ENCODE assay signal across 2 cellular contexts in the genomic region with DNA sequence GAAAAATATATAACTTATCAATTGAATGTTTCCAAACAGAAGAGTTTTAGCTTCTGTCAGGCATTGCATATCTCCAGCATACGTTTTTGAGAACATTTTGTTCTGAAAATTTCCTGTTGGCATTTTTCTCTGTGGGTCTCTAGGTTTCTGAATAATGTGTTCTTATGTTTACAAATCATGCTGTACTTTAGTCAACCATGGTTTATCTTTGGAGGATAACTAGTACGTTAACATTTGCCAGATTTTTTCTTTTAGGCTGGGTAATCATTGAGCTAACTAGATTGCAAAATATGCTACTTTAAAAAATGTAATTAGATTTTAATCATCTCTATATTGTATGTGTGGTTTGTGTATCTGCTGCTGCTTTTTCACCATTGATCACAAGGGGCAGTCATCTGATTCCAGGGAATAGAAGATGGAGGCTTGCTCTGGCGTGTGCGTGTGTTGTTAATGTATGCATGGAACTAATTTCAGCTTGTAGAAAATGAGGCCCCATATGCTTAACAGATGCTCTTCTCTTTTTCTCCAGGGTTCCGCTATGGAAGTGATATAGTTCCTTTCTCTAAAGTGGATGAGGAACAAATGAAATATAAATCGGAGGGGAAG.
TF ChIP-seq lines count a peak whose summit lies in the region.

No MANE protein-coding gene starts in this region.

TF ChIP-seq in SK-N-SH, 30 proteins besides CTCF, POLR2A, EP300 and RAD21:
- TF ChIP-seq MAX (IDR thresholded peaks at IDR 0.05; ENCODE audit: low read depth) (no peak), FOXJ3 (CRISPR knock-in tag; IDR thresholded peaks at IDR 0.05) (no peak), USF1 (IDR thresholded peaks at IDR 0.05; ENCODE audit: borderline replicate concordance, low read depth) (no peak), RFX5 (IDR thresholded peaks at IDR 0.05; ENCODE audit: low read length) (no peak), IRF3 (IDR thresholded peaks at IDR 0.05; ENCODE audit: low read depth, low read length) (no peak), TCF12 (IDR thresholded peaks at IDR 0.05) (no peak), GABPA (IDR thresholded peaks at IDR 0.05; ENCODE audit: low read depth) (no peak), CHD2 (IDR thresholded peaks at IDR 0.05; ENCODE audit: low read length, partially characterized antibody) (no peak), EZH2phosphoT487 (IDR thresholded peaks at IDR 0.05; ENCODE audit: borderline replicate concordance, low read depth) (no peak), FOSL2 (IDR thresholded peaks at IDR 0.05; ENCODE audit: borderline replicate concordance, low read depth) (no peak), GATA2 (CRISPR knock-in tag; IDR thresholded peaks at IDR 0.05) (no peak), MXI1 (IDR thresholded peaks at IDR 0.05; ENCODE audit: low read depth, low read length) (no peak)
- TF ChIP-seq, protein P1, sequence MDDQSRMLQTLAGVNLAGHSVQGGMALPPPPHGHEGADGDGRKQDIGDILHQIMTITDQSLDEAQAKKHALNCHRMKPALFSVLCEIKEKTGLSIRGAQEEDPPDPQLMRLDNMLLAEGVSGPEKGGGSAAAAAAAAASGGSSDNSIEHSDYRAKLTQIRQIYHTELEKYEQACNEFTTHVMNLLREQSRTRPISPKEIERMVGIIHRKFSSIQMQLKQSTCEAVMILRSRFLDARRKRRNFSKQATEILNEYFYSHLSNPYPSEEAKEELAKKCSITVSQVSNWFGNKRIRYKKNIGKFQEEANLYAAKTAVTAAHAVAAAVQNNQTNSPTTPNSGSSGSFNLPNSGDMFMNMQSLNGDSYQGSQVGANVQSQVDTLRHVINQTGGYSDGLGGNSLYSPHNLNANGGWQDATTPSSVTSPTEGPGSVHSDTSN (IDR thresholded peaks at IDR 0.05): no peak

TF ChIP-seq in SK-N-SH treated with all-trans-retinoic acid at 6 μM for 48 hours, 23 proteins besides CTCF, POLR2A, EP300 and RAD21:
- TF ChIP-seq ARNTL (CRISPR knock-in tag; IDR thresholded peaks at IDR 0.05; ENCODE audit: borderline replicate concordance, low read depth) (no peak), ZFP3 (CRISPR knock-in tag; IDR thresholded peaks at IDR 0.05) (no peak), CSDC2 (CRISPR knock-in tag; IDR thresholded peaks at IDR 0.05) (no peak)
- TF ChIP-seq, protein P2, sequence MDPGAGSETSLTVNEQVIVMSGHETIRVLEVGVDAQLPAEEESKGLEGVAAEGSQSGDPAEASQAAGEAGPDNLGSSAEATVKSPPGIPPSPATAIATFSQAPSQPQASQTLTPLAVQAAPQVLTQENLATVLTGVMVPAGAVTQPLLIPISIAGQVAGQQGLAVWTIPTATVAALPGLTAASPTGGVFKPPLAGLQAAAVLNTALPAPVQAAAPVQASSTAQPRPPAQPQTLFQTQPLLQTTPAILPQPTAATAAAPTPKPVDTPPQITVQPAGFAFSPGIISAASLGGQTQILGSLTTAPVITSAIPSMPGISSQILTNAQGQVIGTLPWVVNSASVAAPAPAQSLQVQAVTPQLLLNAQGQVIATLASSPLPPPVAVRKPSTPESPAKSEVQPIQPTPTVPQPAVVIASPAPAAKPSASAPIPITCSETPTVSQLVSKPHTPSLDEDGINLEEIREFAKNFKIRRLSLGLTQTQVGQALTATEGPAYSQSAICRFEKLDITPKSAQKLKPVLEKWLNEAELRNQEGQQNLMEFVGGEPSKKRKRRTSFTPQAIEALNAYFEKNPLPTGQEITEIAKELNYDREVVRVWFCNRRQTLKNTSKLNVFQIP (CRISPR knock-in tag; IDR thresholded peaks at IDR 0.05; ENCODE audit: borderline replicate concordance, low read depth): no peak
- TF ChIP-seq, protein P3, sequence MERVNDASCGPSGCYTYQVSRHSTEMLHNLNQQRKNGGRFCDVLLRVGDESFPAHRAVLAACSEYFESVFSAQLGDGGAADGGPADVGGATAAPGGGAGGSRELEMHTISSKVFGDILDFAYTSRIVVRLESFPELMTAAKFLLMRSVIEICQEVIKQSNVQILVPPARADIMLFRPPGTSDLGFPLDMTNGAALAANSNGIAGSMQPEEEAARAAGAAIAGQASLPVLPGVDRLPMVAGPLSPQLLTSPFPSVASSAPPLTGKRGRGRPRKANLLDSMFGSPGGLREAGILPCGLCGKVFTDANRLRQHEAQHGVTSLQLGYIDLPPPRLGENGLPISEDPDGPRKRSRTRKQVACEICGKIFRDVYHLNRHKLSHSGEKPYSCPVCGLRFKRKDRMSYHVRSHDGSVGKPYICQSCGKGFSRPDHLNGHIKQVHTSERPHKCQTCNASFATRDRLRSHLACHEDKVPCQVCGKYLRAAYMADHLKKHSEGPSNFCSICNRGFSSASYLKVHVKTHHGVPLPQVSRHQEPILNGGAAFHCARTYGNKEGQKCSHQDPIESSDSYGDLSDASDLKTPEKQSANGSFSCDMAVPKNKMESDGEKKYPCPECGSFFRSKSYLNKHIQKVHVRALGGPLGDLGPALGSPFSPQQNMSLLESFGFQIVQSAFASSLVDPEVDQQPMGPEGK (CRISPR knock-in tag; IDR thresholded peaks at IDR 0.05; ENCODE audit: borderline replicate concordance): no peak
TF ChIP-seq in SK-N-SH treated with all-trans-retinoic acid at 6 μM for 48 hours: peak in this region for 0.
